8 cellular contexts compared by ENCODE assay signal in the genomic region with DNA sequence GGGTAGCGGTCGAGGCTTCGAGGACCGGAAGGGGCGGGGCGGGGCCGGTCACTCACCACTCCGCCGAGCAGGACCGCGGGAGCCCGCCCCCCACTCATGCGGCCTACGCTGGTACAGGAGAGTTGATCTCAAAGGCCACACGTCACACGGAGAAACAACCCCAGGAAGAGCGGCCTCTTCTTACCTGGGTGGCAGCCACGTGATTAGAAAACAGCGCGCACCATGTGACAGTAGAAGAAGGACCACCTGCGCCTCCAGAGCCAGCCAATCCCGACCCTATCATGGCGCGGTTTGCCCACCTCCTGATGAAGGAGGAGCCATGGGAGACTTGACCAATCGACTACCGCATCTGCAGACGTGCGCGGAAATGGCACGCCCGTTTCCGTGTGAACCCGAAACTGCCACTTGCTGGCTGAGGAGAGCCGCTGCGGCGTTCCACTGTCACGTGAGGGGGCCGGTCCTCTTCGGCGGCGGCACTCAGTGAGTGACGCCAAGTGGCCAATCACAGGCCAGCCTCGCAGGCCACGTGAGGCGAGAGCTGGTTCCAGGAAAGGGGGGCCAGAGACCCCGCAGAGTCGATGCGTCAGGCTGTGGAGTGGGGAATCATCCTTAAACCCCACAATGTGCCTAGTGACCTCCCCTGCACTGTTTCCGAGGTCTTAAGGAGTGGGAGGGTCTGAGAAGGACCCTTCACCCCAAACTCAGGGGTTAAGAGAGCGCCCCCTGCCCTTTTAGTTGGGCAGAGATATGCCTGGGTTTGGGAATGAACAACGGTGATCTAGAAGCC. TPM values are rescaled to one million over a fixed set of nuclear protein-coding genes. Genes with fewer than 3 reads are reported as not detected.
DNase-seq lines count a peak whose midpoint lies in the region; ATAC-seq and FAIRE-seq lines count a peak whose summit lies in the region.

Gene CUTA, minus strand, starts transcription at position 205 of the 787 bp plus-strand sequence. Its CDS starts 107 bp downstream, at position 98.

- H3K56ac ChIP-seq in mesendoderm (ENCODE audit: low read length) = peak within 1 kb of the TSS; percentile 90

- ATAC-seq in GM21360 (IDR thresholded peaks at IDR 0.05; ENCODE audit: unreplicated experiment) = peak; percentile 79
- peak; percentile 90 for ATAC-seq in activated CD8-positive, alpha-beta memory T cell treated with anti-CD3 and anti-CD28 coated beads, Interleukin-2, amount 10 ng/mL, durations not matched to agents 7 days and 5 days

- WGBS in mesendoderm (ENCODE audit: extremely low coverage, insufficient coverage, low lambda C conversion rate) = no CpG with 5 or more reads among the region's 51 CpGs

- H3K9me3 ChIP-seq in endocrine pancreas (ENCODE audit: control insufficient read depth, low read length) = no peaks in the 10 kb centered on the region

- H3K36me3 ChIP-seq in endocrine pancreas (ENCODE audit: control insufficient read depth, insufficient read depth, low read length) (no peaks in the 10 kb centered on the region), mesendoderm (ENCODE audit: control insufficient read depth, insufficient read depth, low read length) (peaks cover 3% of the 10 kb centered on the region)

- DNase-seq in COR-L47 (lab: John Stamatoyannopoulos, UW) = peak; percentile 99
- peak; percentile 97 for DNase-seq in HTR-8/SVneo (ENCODE audit: insufficient read length, low spot score)
- peak; percentile 99 for DNase-seq in NOMO-1 treated with dmso at 0.1 percent for 144 hours (lab: John Stamatoyannopoulos, UW; ENCODE audit: unreplicated experiment)
- peak; percentile 100 for DNase-seq in activated CD8-positive, alpha-beta memory T cell treated with anti-CD3 and anti-CD28 coated beads, Interleukin-2, amount 10 ng/mL, durations not matched to agents 7 days and 5 days
- peak; percentile 100 for DNase-seq in mesendoderm
- DNase-seq in stimulated activated CD8-positive, alpha-beta memory T cell treated with anti-CD3 and anti-CD28 coated beads, Interleukin-15, amount 100 ng/mL, for 24 hours (ENCODE audit: low read depth) = peak; percentile 92

- peak within 1 kb of the TSS; percentile 76 for H3K27ac ChIP-seq in mesendoderm (ENCODE audit: low read depth, low read length)

- no peak within 1 kb of the TSS for H2BK15ac ChIP-seq in mesendoderm (replicated peaks; ENCODE audit: low read depth)

- H2BK5ac ChIP-seq in mesendoderm (ENCODE audit: low read length) = peak within 1 kb of the TSS; percentile 90

- H3K23ac ChIP-seq in mesendoderm (ENCODE audit: low read length) = no peak within 1 kb of the TSS

- peak within 1 kb of the TSS; percentile 68 for H4K5ac ChIP-seq in mesendoderm (ENCODE audit: low read length)

- H3K4me1 Mint-ChIP-seq in activated CD8-positive, alpha-beta memory T cell treated with anti-CD3 and anti-CD28 coated beads, Interleukin-2, amount 10 ng/mL, durations not matched to agents 7 days and 5 days = peaks cover 58% of the 10 kb centered on the region

- peak within 1 kb of the TSS; percentile 97 for H3K4me3 Mint-ChIP-seq in activated CD8-positive, alpha-beta memory T cell treated with anti-CD3 and anti-CD28 coated beads, Interleukin-2, amount 10 ng/mL, durations not matched to agents 7 days and 5 days

- peaks cover 15% of the 10 kb centered on the region for H3K27me3 Mint-ChIP-seq in activated CD8-positive, alpha-beta memory T cell treated with anti-CD3 and anti-CD28 coated beads, Interleukin-2, amount 10 ng/mL, durations not matched to agents 7 days and 5 days

- peak within 1 kb of the TSS; percentile 66 for H3K4ac ChIP-seq in mesendoderm (ENCODE audit: low read depth, low read length)

- H3K27me3 ChIP-seq in endocrine pancreas (ENCODE audit: control insufficient read depth, insufficient read depth, low read length) = no peaks in the 10 kb centered on the region
- no peaks in the 10 kb centered on the region for H3K27me3 ChIP-seq in mesendoderm (ENCODE audit: insufficient read depth, low read length, poor library complexity)

- no peaks in the 10 kb centered on the region for H3K9me3 Mint-ChIP-seq in activated CD8-positive, alpha-beta memory T cell treated with anti-CD3 and anti-CD28 coated beads, Interleukin-2, amount 10 ng/mL, durations not matched to agents 7 days and 5 days (ENCODE audit: low read depth)

- H2AK5ac ChIP-seq in mesendoderm (ENCODE audit: low read length) = peak within 1 kb of the TSS; percentile 73

- peak within 1 kb of the TSS; percentile 34 for H3K18ac ChIP-seq in mesendoderm (ENCODE audit: low read length)

- H3K9ac ChIP-seq in endocrine pancreas (ENCODE audit: control insufficient read depth, insufficient read depth, low read length) (peak within 1 kb of the TSS; percentile 63), mesendoderm (ENCODE audit: low read length) (peak within 1 kb of the TSS; percentile 81)

- H3K36me3 Mint-ChIP-seq in activated CD8-positive, alpha-beta memory T cell treated with anti-CD3 and anti-CD28 coated beads, Interleukin-2, amount 10 ng/mL, durations not matched to agents 7 days and 5 days = peaks cover 20% of the 10 kb centered on the region

- H2BK120ac ChIP-seq in mesendoderm (ENCODE audit: low read depth, low read length) = peak within 1 kb of the TSS; percentile 30

- CTCF ChIA-PET in activated CD8-positive, alpha-beta memory T cell treated with anti-CD3 and anti-CD28 coated beads, Interleukin-2, amount 10 ng/mL, durations not matched to agents 7 days and 5 days (lab: Charles Lee) = interaction anchor here (0.6 to 3.3 kb wide), 6 partner anchors 12 to 161 kb away, joined by 3 to 27 read pairs (median 3); partner anchors contain the start of genes BAK1 and ZBTB9

- peak; percentile 99 for FAIRE-seq in HTR-8/SVneo (lab: Jason Lieb, UNC)

- H3K4me1 ChIP-seq in endocrine pancreas (ENCODE audit: control insufficient read depth, insufficient read depth, low read length) (no peaks in the 10 kb centered on the region), mesendoderm (ENCODE audit: control insufficient read depth, low read depth, low read length) (peaks cover 7% of the 10 kb centered on the region)

- peak within 1 kb of the TSS; percentile 70 for H3K4me3 ChIP-seq in endocrine pancreas (ENCODE audit: control insufficient read depth, insufficient read depth, low read length)
- H3K4me3 ChIP-seq in mesendoderm (ENCODE audit: low read length) = peak within 1 kb of the TSS; percentile 67

- peaks cover 21% of the 10 kb centered on the region for H3K79me1 ChIP-seq in mesendoderm (ENCODE audit: low read length)

- H3K79me2 ChIP-seq in mesendoderm (ENCODE audit: control insufficient read depth, insufficient read depth, low read length) = peaks cover 27% of the 10 kb centered on the region

- H4K8ac ChIP-seq in mesendoderm (ENCODE audit: low read depth, low read length) = no peak within 1 kb of the TSS

- H3K27ac Mint-ChIP-seq in activated CD8-positive, alpha-beta memory T cell treated with anti-CD3 and anti-CD28 coated beads, Interleukin-2, amount 10 ng/mL, durations not matched to agents 7 days and 5 days = peak within 1 kb of the TSS; percentile 99

- peak within 1 kb of the TSS; percentile 80 for H3K4me2 ChIP-seq in mesendoderm (ENCODE audit: low read length)

RNA-seq across cellular contexts. Expression of gene CUTA, which starts in this region (rescaled TPM):
- total RNA-seq in activated CD8-positive, alpha-beta memory T cell treated with anti-CD3 and anti-CD28 coated beads, Interleukin-2, amount 10 ng/mL, durations not matched to agents 7 days and 5 days = 100 to 1,000 TPM; 196 to 197 TPM
- polyA plus RNA-seq in mesendoderm (2013, experiment 1 of 2) = 227 TPM
- polyA plus RNA-seq in mesendoderm (2013, experiment 2 of 2) = 219 TPM

Comparison
In these comparisons a context has a peak if more than half of its experiments do, and no peak if none do; other contexts are left out.
1. Peak in every context shown above with its lines: DNase-seq, ATAC-seq, H3K4me3 ChIP-seq and H3K27ac ChIP-seq.